ENCODE assay signal across 19 cellular contexts in genomic region chr5:142182840-142183239, GRCh38.
DNase-seq lines count a peak whose midpoint lies in the region; ATAC-seq, FAIRE-seq and TF ChIP-seq lines count a peak whose summit lies in the region.
"Had no signal": no experiment of that assay in that cellular context is flagged by ENCODE, and none has a peak within 500 bp of the region (broad histone marks: within the 10 kb centered on the region; RNA-seq: fewer than 3 reads in every experiment).

No MANE protein-coding gene starts in this region.

- TF ChIP-seq CTCF in K562 (IDR thresholded peaks at IDR 0.05 in 2 of 3, conservative IDR thresholded peaks at IDR 0.05 in 1 of 3; ENCODE audit: insufficient read depth in 2 of 3, low read depth in 1 of 3, low read length in 3 of 3) (no peak), right lobe of liver (IDR thresholded peaks at IDR 0.05) (no peak)

- no peak overlapping the region for H3K18ac ChIP-seq in trophoblast cell (ENCODE audit: low read length)

- H4K12ac ChIP-seq in trophoblast cell (ENCODE audit: low read depth, low read length) = no peak overlapping the region

- no peak for TF ChIP-seq POLR2A in K562 (conservative IDR thresholded peaks at IDR 0.05)
- no peak for TF ChIP-seq POLR2A in right lobe of liver (IDR thresholded peaks at IDR 0.05)

- no peak overlapping the region for H3K9ac ChIP-seq in K562 (ENCODE audit: insufficient read depth in 1 of 2, low read depth in 2 of 2, low read length in 2 of 2)
- H3K9ac ChIP-seq in trophoblast cell (ENCODE audit: low read length) = no peak overlapping the region
- H3K9ac ChIP-seq: BLaER1, GM23248 had no signal

- H3K23ac ChIP-seq in trophoblast cell (ENCODE audit: low read length) = no peak overlapping the region

- peak; percentile 16 for DNase-seq in activated effector memory CD4-positive, alpha-beta T cell treated with anti-CD3 and anti-CD28 coated beads, Interleukin-2, amount 50 U/mL, for 16 hours
- DNase-seq in activated effector memory CD4-positive, alpha-beta T cell treated with Interleukin-2 at 50 U/mL for 16 hours = no peak
- DNase-seq in K562 (ENCODE audit: extremely low read depth in 1 of 4, low spot score in 3 of 4) (no peak), trophoblast cell (peak in 1 of 2 donors; percentile 8), NOMO-1 (lab: John Stamatoyannopoulos, UW; ENCODE audit: unreplicated experiment in 2 of 2) (no peak), NCI-H2081 (lab: John Stamatoyannopoulos, UW) (no peak), right lobe of liver (no peak)
- DNase-seq: AML-193; CD4-positive, alpha-beta memory T cell; DMS153; DMS79; GDM1; GM23248 had no signal

- H4K91ac ChIP-seq in trophoblast cell (ENCODE audit: low read depth, low read length) = no peak overlapping the region

- H2BK5ac ChIP-seq in trophoblast cell (ENCODE audit: low read depth, low read length, poor library complexity) = no peak overlapping the region

- intact Hi-C loops in K562 (cut with micrococcal nuclease) = no loop called here
- intact Hi-C loops in right lobe of liver (cut with DNase I) = no loop called here

- H3K4me2 ChIP-seq in K562 (ENCODE audit: insufficient read depth, low read length) (no peak overlapping the region), trophoblast cell (ENCODE audit: low read length) (no peak overlapping the region)
- H3K4me2 ChIP-seq: A549, BLaER1 had no signal

- peaks cover 5% of the 10 kb centered on the region; the same call in 1 of the 2 replicates for H4K20me1 ChIP-seq in K562 (replicated peaks; ENCODE audit: control insufficient read depth, insufficient read depth, low read length)
- H4K20me1 ChIP-seq: BLaER1 had no signal

- H4K8ac ChIP-seq in trophoblast cell (ENCODE audit: low read depth, low read length) = no peak overlapping the region

- no peak overlapping the region for H2BK12ac ChIP-seq in trophoblast cell (ENCODE audit: low read length)

- ATAC-seq in K562 (no peak; the same call in 2 of the 3 replicates), right lobe of liver (no peak)
- ATAC-seq: A549 had no signal

- POLR2A ChIA-PET in K562 (lab: Yijun Ruan, JAX) = no interaction called here

- H3K14ac ChIP-seq in trophoblast cell (ENCODE audit: low read length) = no peak overlapping the region

- no TSS peak for BruUV-seq in K562 (replicated peaks; lab: Mats Ljungman, UMichigan)

- FAIRE-seq in K562 (lab: Jason Lieb, UNC) = no peak
- FAIRE-seq: A549, GM12892, GM18507 had no signal

- H2BK120ac ChIP-seq in trophoblast cell (ENCODE audit: insufficient read depth, low read length, poor library complexity) = no peak overlapping the region

- H3K9me1 ChIP-seq in K562 (ENCODE audit: control insufficient read depth, insufficient read depth, low read length) = no peaks in the 10 kb centered on the region

- H3K27ac ChIP-seq in K562 (ENCODE audit: extremely low read depth, low read depth, low read length) (no peak overlapping the region), trophoblast cell (ENCODE audit: low read depth, low read length) (peak overlapping the region; percentile 49), right lobe of liver (no peak overlapping the region)
- H3K27ac ChIP-seq: 22Rv1, A549, BLaER1, GM23248 had no signal

- no peak overlapping the region for H3K4ac ChIP-seq in trophoblast cell (ENCODE audit: low read depth, low read length)

- peaks cover 28% of the 10 kb centered on the region for H3K79me1 ChIP-seq in trophoblast cell (ENCODE audit: low read length)

- H2AFZ ChIP-seq in K562 (ENCODE audit: low read depth, low read length) (no peak overlapping the region), trophoblast cell (ENCODE audit: insufficient read depth, low read length, poor library complexity) (no peak overlapping the region)
- H2AFZ ChIP-seq: GM23248 had no signal

- H3K9me3 ChIP-seq in K562 (replicated peaks; ENCODE audit: control insufficient read depth, insufficient read depth, low read depth, low read length) (no peaks in the 10 kb centered on the region), trophoblast cell (ENCODE audit: insufficient read depth, low read depth, low read length) (no peaks in the 10 kb centered on the region), right lobe of liver (no peaks in the 10 kb centered on the region)
- H3K9me3 ChIP-seq: A549, BLaER1, HAP-1 had no signal

- peaks cover 25 to 39% of the 10 kb centered on the region in 2 experiments; a peak in 4 of 5 replicates for H3K27me3 ChIP-seq in K562 (ENCODE audit: control insufficient read depth in 2 of 2, insufficient read depth in 2 of 2, low read length in 2 of 2)
- H3K27me3 ChIP-seq in trophoblast cell (ENCODE audit: insufficient read depth, low read length) = no peaks in the 10 kb centered on the region
- no peaks in the 10 kb centered on the region for H3K27me3 ChIP-seq in right lobe of liver
- H3K27me3 ChIP-seq: BLaER1 had no signal

- no peak for TF ChIP-seq RAD21 in K562 (CRISPR knock-in tag; conservative IDR thresholded peaks at IDR 0.05 in 1 of 2, IDR thresholded peaks at IDR 0.05 in 1 of 2)

- no peak overlapping the region for H2AK5ac ChIP-seq in trophoblast cell (ENCODE audit: low read length)

- H3K79me2 ChIP-seq in K562 (ENCODE audit: control insufficient read depth, insufficient read depth, low read length) = no peaks in the 10 kb centered on the region
- no peaks in the 10 kb centered on the region for H3K79me2 ChIP-seq in trophoblast cell (ENCODE audit: control insufficient read depth, insufficient read depth, low read length, poor library complexity)

- CTCF ChIA-PET in K562 (lab: Yijun Ruan, JAX; ENCODE audit: low intra/inter-chr PET ratio) = interaction anchor here (0.6 kb wide), 1 partner anchor 36 kb away, joined by 3 read pairs; no protein-coding TSS in a partner anchor

- WGBS in K562 (ENCODE audit: insufficient coverage, low coverage, missing lambda C conversion rate) = 5% methylated on average over 5 of the region's 5 CpGs
- WGBS in trophoblast cell (ENCODE audit: extremely low coverage, insufficient coverage, insufficient read length) = no CpG with 5 or more reads among the region's 5 CpGs
- 81% methylated on average over 4 of the region's 5 CpGs for WGBS in right lobe of liver (ENCODE audit: insufficient coverage, low coverage, low lambda C conversion rate, missing lambda C conversion rate)

- H3K4me3 ChIP-seq in K562 = no peak overlapping the region
- H3K4me3 ChIP-seq in trophoblast cell (ENCODE audit: low read depth, low read length) = no peak overlapping the region
- no peak overlapping the region for H3K4me3 ChIP-seq in right lobe of liver
- H3K4me3 ChIP-seq: A549, BLaER1, GM23248, HAP-1 had no signal

- H3K36me3 ChIP-seq in K562 (ENCODE audit: control insufficient read depth, insufficient read depth, low read length) = no peaks in the 10 kb centered on the region
- no peaks in the 10 kb centered on the region for H3K36me3 ChIP-seq in trophoblast cell (ENCODE audit: control insufficient read depth in 1 of 2, insufficient read depth in 2 of 2, low read length in 2 of 2)
- no peaks in the 10 kb centered on the region for H3K36me3 ChIP-seq in right lobe of liver
- H3K36me3 ChIP-seq: BLaER1, HAP-1 had no signal

- H3K4me1 ChIP-seq in K562 (replicated peaks in 1 of 2; ENCODE audit: control insufficient read depth in 2 of 2, insufficient read depth in 2 of 2, low read length in 2 of 2) (peaks cover 6 to 7% of the 10 kb centered on the region in 2 experiments; a peak in 4 of 5 replicates), trophoblast cell (ENCODE audit: control insufficient read depth in 1 of 2, insufficient read depth in 2 of 2, low read length in 2 of 2) (peaks cover 7 to 26% of the 10 kb centered on the region in 2 experiments), right lobe of liver (no peaks in the 10 kb centered on the region)
- H3K4me1 ChIP-seq: A549, HAP-1 had no signal

- TF ChIP-seq EP300 in K562 (IDR thresholded peaks at IDR 0.05; ENCODE audit: low read length) = no peak

- in situ Hi-C loops in K562 (cut with MboI) = no loop called here

TF ChIP-seq in K562, 482 proteins besides CTCF, POLR2A, EP300 and RAD21:
- TF ChIP-seq DACH1 (IDR thresholded peaks at IDR 0.05; ENCODE audit: partially characterized antibody) (no peak), MYC (IDR thresholded peaks at IDR 0.05; ENCODE audit: low read depth, low read length) (peak; percentile 51; the same call in 1 of the 2 replicates), MYC (CRISPR knock-in tag; IDR thresholded peaks at IDR 0.05; ENCODE audit: borderline replicate concordance, low read depth) (no peak)
